8 cellular contexts compared by ENCODE assay signal in genomic region chr4:81052119-81053068, GRCh38. TPM values are rescaled to one million over a fixed set of nuclear protein-coding genes. Genes with fewer than 3 reads are reported as not detected.
DNase-seq lines count a peak whose midpoint lies in the region; ATAC-seq and TF ChIP-seq lines count a peak whose summit lies in the region.

No MANE protein-coding gene starts in this region.

- CTCF ChIA-PET in BJ (lab: Yijun Ruan, JAX), result interaction anchor here (0.7 to 6.6 kb wide), 8 partner anchors 11 to 690 kb away, joined by 3 to 42 read pairs (median 4); no protein-coding TSS in a partner anchor

- peaks cover 16% of the 10 kb centered on the region for H3K27me3 Mint-ChIP-seq in nephron (ENCODE audit: low read depth)

- no peaks in the 10 kb centered on the region for H3K9me3 ChIP-seq in ascending aorta

- DNase-seq in BJ (ENCODE audit: low read depth), result no peak
- DNase-seq in NCI-H1694 (lab: John Stamatoyannopoulos, UW), result peak; percentile 69
- peak; percentile 14 to 44 for DNase-seq in activated CD4-positive, alpha-beta T cell treated with anti-CD3 and anti-CD28 coated beads for 4 hours
- peak; percentile 19 to 65 for DNase-seq in erythroblast (lab: John Stamatoyannopoulos, UW)
- no peak for DNase-seq in ascending aorta (ENCODE audit: low spot score in 2 of 2)

- ATAC-seq in GM18502 (IDR thresholded peaks at IDR 0.05; ENCODE audit: poor library complexity, unreplicated experiment) (peak; percentile 99), HG02852 (IDR thresholded peaks at IDR 0.05; ENCODE audit: unreplicated experiment) (peak; percentile 100)

- no peak for TF ChIP-seq POLR2A in erythroblast (IDR thresholded peaks at IDR 0.05; ENCODE audit: low read length)

- H3K27me3 ChIP-seq in BJ (ENCODE audit: control insufficient read depth, insufficient read depth, low read length) (no peaks in the 10 kb centered on the region), ascending aorta (no peaks in the 10 kb centered on the region)

- no peak overlapping the region for H3K4me3 Mint-ChIP-seq in nephron

- intact Hi-C loops in ascending aorta (cut with DNase I), result loop anchor here (10.0 kb wide), 1 partner anchor 688 kb away; no protein-coding TSS in a partner anchor

- POLR2A ChIA-PET in BJ (lab: Charles Lee), result no interaction called here

- H3K36me3 ChIP-seq in BJ (ENCODE audit: control insufficient read depth, insufficient read depth, low read length) (no peaks in the 10 kb centered on the region), ascending aorta (no peaks in the 10 kb centered on the region)

- H3K4me1 Mint-ChIP-seq in nephron, result peaks cover 20% of the 10 kb centered on the region

- H3K4me1 ChIP-seq in ascending aorta, result no peaks in the 10 kb centered on the region

- H3K36me3 Mint-ChIP-seq in nephron (ENCODE audit: low read depth), result no peaks in the 10 kb centered on the region

- H3K27ac ChIP-seq in ascending aorta, result no peak overlapping the region

- H3K4me3 ChIP-seq in BJ (ENCODE audit: low read depth, low read length) (no peak overlapping the region), ascending aorta (no peak overlapping the region)

- peak; percentile 76 for TF ChIP-seq CTCF in BJ (IDR thresholded peaks at IDR 0.05; ENCODE audit: insufficient read depth, low read depth, low read length)
- peak; percentile 78 to 83 (median 78) for TF ChIP-seq CTCF in nephron (IDR thresholded peaks at IDR 0.05; ENCODE audit: unreplicated experiment in 3 of 3)
- peak in 1 of 3 experiments; percentile 36 for TF ChIP-seq CTCF in ascending aorta (IDR thresholded peaks at IDR 0.05)

- H3K9me3 Mint-ChIP-seq in nephron, result no peaks in the 10 kb centered on the region

- H3K27ac Mint-ChIP-seq in nephron, result peak overlapping the region in 2 of 3 experiments; percentile 37 to 53

RNA-seq across cellular contexts. Expression of gene BMP3, which starts 21.9 kb away (rescaled TPM):
- 0.01 and 0.05 TPM in 2 replicates for polyA plus RNA-seq in BJ (2011; rRNA removed)
- polyA minus RNA-seq in BJ (2011; rRNA and poly(A)+ RNA removed), result 0.05 TPM in 2 replicates
- total RNA-seq in ascending aorta, result not detected

Comparison
In these comparisons a context has a peak if more than half of its experiments do, and no peak if none do; other contexts are left out.
1. DNase-seq: peak in NCI-H1694 (single experiment), activated CD4-positive, alpha-beta T cell treated with anti-CD3 and anti-CD28 coated beads for 4 hours (2 of 2) and erythroblast (2 of 2); none in BJ (single experiment) and ascending aorta (0 of 2).